In the genomic region with DNA sequence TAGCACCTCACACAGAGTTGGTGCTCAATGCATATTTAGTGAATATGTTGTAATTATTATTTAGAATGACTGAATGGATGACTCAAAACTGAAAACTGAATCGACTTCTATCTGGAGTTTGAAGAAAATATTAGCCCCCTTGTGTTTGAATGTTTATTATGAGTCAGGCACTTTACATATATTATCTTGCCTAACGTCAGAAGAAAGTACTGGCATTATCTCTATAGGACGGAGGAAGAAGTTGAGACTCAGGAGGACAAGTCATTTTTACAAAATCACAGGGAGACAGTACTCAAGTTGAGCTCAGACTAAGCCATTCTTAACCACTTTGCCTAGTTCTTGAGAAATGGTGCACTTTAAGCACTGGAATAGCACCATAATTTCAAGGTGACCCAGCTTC, we compare ENCODE assay signal across 26 cellular contexts.
"Had no signal": no experiment of that assay in that cellular context is flagged by ENCODE, and none has a peak within 500 bp of the region (broad histone marks: within the 10 kb centered on the region; RNA-seq: fewer than 3 reads in every experiment).

No MANE protein-coding gene starts in this region.

- ATAC-seq: activated naive CD4-positive, alpha-beta T cell treated with anti-CD3 and anti-CD28 coated beads, Interleukin-2, amount 50 U/mL, for 72 hours; activated T-cell treated with anti-CD3 and anti-CD28 coated beads, Interleukin-2, amount 50 U/mL, for 72 hours; body of pancreas; esophagus mucosa had no signal

- H3K27ac ChIP-seq: body of pancreas, cardiac muscle cell, colonic mucosa had no signal

- H3K9me3 ChIP-seq: body of pancreas, colonic mucosa had no signal

- H3K36me3 ChIP-seq: cardiac muscle cell, colonic mucosa had no signal

- DNase-seq: activated CD4-positive, alpha-beta memory T cell treated with anti-CD3 and anti-CD28 coated beads, Interleukin-2, amount 10 ng/mL, durations not matched to agents 7 days and 5 days; activated CD4-positive, alpha-beta T cell treated with anti-CD3 and anti-CD28 coated beads for 1 hour; activated CD4-positive, alpha-beta T cell treated with anti-CD3 and anti-CD28 coated beads for 4 hours; activated CD4-positive, alpha-beta T cell treated with anti-CD3 and anti-CD28 coated beads, Interleukin-2, amount 10 ng/mL, durations not matched to agents 7 days and 5 days; activated CD4-positive, alpha-beta T cell treated with anti-CD3 and anti-CD28 coated beads, Interleukin-2, amount 50 U/mL, for 4 hours; activated CD8-positive, alpha-beta memory T cell treated with anti-CD3 and anti-CD28 coated beads, Interleukin-2, amount 50 U/mL, for 48 hours; activated gamma-delta T cell; activated naive CD4-positive, alpha-beta T cell; activated naive CD4-positive, alpha-beta T cell treated with anti-CD3 and anti-CD28 coated beads, Interleukin-2, amount 10 ng/mL, durations not matched to agents 7 days and 5 days; activated naive CD8-positive, alpha-beta T cell treated with anti-CD3 and anti-CD28 coated beads, Interleukin-2, amount 10 ng/mL, durations not matched to agents 7 days and 5 days; activated T-cell treated with anti-CD3 and anti-CD28 coated beads for 4 hours; activated T-cell treated with anti-CD3 and anti-CD28 coated beads, Interleukin-2, amount 50 U/mL, for 24 hours; activated T-cell treated with anti-CD3 and anti-CD28 coated beads, Interleukin-2, amount 50 U/mL, for 72 hours; amniotic stem cell; anterior cingulate cortex; body of pancreas; central memory CD4-positive, alpha-beta T cell; cerebellar nuclear complex; colonic mucosa; effector CD8-positive, alpha-beta T cell; foreskin fibroblast; head of caudate nucleus; T-helper 2 cell had no signal

- H3K4me3 ChIP-seq: body of pancreas, cardiac muscle cell, colonic mucosa had no signal

- H3K4me1 ChIP-seq: body of pancreas, colonic mucosa had no signal

- H3K27me3 ChIP-seq: body of pancreas, cardiac muscle cell, colonic mucosa had no signal
